ENCODE assay signal across 1 cellular context in genomic region chr20:32632461-32633354, GRCh38.
TF ChIP-seq lines count a peak whose summit lies in the region.

No MANE protein-coding gene starts in this region.

TF ChIP-seq in GM23338, 12 proteins besides CTCF, POLR2A, EP300 and RAD21 (continued from another document):
- TF ChIP-seq, protein P1, sequence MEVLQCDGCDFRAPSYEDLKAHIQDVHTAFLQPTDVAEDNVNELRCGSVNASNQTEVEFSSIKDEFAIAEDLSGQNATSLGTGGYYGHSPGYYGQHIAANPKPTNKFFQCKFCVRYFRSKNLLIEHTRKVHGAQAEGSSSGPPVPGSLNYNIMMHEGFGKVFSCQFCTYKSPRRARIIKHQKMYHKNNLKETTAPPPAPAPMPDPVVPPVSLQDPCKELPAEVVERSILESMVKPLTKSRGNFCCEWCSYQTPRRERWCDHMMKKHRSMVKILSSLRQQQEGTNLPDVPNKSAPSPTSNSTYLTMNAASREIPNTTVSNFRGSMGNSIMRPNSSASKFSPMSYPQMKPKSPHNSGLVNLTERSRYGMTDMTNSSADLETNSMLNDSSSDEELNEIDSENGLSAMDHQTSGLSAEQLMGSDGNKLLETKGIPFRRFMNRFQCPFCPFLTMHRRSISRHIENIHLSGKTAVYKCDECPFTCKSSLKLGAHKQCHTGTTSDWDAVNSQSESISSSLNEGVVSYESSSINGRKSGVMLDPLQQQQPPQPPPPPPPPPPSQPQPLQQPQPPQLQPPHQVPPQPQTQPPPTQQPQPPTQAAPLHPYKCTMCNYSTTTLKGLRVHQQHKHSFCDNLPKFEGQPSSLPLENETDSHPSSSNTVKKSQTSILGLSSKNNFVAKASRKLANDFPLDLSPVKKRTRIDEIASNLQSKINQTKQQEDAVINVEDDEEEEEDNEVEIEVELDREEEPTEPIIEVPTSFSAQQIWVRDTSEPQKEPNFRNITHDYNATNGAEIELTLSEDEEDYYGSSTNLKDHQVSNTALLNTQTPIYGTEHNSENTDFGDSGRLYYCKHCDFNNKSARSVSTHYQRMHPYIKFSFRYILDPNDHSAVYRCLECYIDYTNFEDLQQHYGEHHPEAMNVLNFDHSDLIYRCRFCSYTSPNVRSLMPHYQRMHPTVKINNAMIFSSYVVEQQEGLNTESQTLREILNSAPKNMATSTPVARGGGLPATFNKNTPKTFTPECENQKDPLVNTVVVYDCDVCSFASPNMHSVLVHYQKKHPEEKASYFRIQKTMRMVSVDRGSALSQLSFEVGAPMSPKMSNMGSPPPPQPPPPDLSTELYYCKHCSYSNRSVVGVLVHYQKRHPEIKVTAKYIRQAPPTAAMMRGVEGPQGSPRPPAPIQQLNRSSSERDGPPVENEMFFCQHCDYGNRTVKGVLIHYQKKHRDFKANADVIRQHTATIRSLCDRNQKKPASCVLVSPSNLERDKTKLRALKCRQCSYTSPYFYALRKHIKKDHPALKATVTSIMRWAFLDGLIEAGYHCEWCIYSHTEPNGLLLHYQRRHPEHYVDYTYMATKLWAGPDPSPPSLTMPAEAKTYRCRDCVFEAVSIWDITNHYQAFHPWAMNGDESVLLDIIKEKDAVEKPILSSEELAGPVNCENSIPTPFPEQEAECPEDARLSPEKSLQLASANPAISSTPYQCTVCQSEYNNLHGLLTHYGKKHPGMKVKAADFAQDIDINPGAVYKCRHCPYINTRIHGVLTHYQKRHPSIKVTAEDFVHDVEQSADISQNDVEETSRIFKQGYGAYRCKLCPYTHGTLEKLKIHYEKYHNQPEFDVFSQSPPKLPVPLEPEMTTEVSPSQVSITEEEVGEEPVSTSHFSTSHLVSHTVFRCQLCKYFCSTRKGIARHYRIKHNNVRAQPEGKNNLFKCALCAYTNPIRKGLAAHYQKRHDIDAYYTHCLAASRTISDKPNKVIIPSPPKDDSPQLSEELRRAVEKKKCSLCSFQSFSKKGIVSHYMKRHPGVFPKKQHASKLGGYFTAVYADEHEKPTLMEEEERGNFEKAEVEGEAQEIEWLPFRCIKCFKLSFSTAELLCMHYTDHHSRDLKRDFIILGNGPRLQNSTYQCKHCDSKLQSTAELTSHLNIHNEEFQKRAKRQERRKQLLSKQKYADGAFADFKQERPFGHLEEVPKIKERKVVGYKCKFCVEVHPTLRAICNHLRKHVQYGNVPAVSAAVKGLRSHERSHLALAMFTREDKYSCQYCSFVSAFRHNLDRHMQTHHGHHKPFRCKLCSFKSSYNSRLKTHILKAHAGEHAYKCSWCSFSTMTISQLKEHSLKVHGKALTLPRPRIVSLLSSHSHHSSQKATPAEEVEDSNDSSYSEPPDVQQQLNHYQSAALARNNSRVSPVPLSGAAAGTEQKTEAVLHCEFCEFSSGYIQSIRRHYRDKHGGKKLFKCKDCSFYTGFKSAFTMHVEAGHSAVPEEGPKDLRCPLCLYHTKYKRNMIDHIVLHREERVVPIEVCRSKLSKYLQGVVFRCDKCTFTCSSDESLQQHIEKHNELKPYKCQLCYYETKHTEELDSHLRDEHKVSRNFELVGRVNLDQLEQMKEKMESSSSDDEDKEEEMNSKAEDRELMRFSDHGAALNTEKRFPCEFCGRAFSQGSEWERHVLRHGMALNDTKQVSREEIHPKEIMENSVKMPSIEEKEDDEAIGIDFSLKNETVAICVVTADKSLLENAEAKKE (CRISPR knock-in tag; IDR thresholded peaks at IDR 0.05), result no peak
- no peak for TF ChIP-seq STAT1 (IDR thresholded peaks at IDR 0.05; ENCODE audit: unreplicated experiment)
- TF ChIP-seq JUNB (IDR thresholded peaks at IDR 0.05; ENCODE audit: unreplicated experiment), result no peak
- TF ChIP-seq, protein P2, sequence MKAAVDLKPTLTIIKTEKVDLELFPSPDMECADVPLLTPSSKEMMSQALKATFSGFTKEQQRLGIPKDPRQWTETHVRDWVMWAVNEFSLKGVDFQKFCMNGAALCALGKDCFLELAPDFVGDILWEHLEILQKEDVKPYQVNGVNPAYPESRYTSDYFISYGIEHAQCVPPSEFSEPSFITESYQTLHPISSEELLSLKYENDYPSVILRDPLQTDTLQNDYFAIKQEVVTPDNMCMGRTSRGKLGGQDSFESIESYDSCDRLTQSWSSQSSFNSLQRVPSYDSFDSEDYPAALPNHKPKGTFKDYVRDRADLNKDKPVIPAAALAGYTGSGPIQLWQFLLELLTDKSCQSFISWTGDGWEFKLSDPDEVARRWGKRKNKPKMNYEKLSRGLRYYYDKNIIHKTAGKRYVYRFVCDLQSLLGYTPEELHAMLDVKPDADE (IDR thresholded peaks at IDR 0.05), result no peak
- no peak for TF ChIP-seq CREB1 (CRISPR knock-in tag; IDR thresholded peaks at IDR 0.05; ENCODE audit: low read depth)
- no peak for TF ChIP-seq POLR2AphosphoS5 (IDR thresholded peaks at IDR 0.05; ENCODE audit: low read depth)
- TF ChIP-seq NANOG (IDR thresholded peaks at IDR 0.05; ENCODE audit: borderline replicate concordance), result no peak
- TF ChIP-seq REST (IDR thresholded peaks at IDR 0.05; ENCODE audit: unreplicated experiment), result no peak
- no peak for TF ChIP-seq EZH2phosphoT487 (IDR thresholded peaks at IDR 0.05; ENCODE audit: unreplicated experiment)
- no peak for TF ChIP-seq EZH2 (IDR thresholded peaks at IDR 0.05; ENCODE audit: low read depth, unreplicated experiment)
